In genomic region chr3:156742401-156742800, GRCh38 we compare ENCODE assay signal across 24 cellular contexts.
"Had no signal": no experiment of that assay in that cellular context is flagged by ENCODE, and none has a peak within 500 bp of the region (broad histone marks: within the 10 kb centered on the region; RNA-seq: fewer than 3 reads in every experiment).

No MANE protein-coding gene starts in this region.

- H3K27ac Mint-ChIP-seq: activated B cell treated with CpG ODN at 0.5 μM for 24 hours; activated CD4-positive, alpha-beta T cell treated with anti-CD3 and anti-CD28 coated beads, Interleukin-2, amount 10 ng/mL, durations not matched to agents 24 days and 14 days; activated CD8-positive, alpha-beta memory T cell treated with anti-CD3 and anti-CD28 coated beads, Interleukin-2, amount 10 ng/mL, durations not matched to agents 7 days and 5 days; activated naive CD4-positive, alpha-beta T cell treated with anti-CD3 and anti-CD28 coated beads, Interleukin-2, amount 50 U/mL, for 72 hours; activated T-cell treated with anti-CD3 and anti-CD28 coated beads, Interleukin-2, amount 50 U/mL, for 24 hours; activated T-helper 1 cell treated with anti-CD3 and anti-CD28 coated beads, Interleukin-12 subunit alpha, Interleukin-12 subunit beta, Interleukin-2, Interleukin-4 antibody, amounts not matched to agents 30 ng/mL and 10 ng/mL and 1 ng/mL, durations not matched to agents 14 hours and 24 hours and 36 hours; brain; T-helper 1 cell treated with Interleukin-12 subunit alpha and Interleukin-12 subunit beta and Interleukin-4 antibody, amounts not matched to agents 30 μg/mL and 1 μg/mL, for 36 hours had no signal

- H3K27ac ChIP-seq: colonic mucosa had no signal

- H3K27me3 Mint-ChIP-seq: activated B cell treated with CpG ODN at 0.5 μM for 24 hours; activated CD4-positive, alpha-beta T cell treated with anti-CD3 and anti-CD28 coated beads, Interleukin-2, amount 10 ng/mL, durations not matched to agents 24 days and 14 days; activated CD8-positive, alpha-beta memory T cell treated with anti-CD3 and anti-CD28 coated beads, Interleukin-2, amount 10 ng/mL, durations not matched to agents 7 days and 5 days; brain; central memory CD8-positive, alpha-beta T cell had no signal

- H3K36me3 Mint-ChIP-seq: brain had no signal

- H3K27me3 ChIP-seq: colonic mucosa had no signal

- DNase-seq: activated B cell treated with CpG ODN at 0.5 μM for 24 hours; activated CD4-positive, alpha-beta T cell treated with anti-CD3 and anti-CD28 coated beads for 1 hour; activated CD4-positive, alpha-beta T cell treated with anti-CD3 and anti-CD28 coated beads, Interleukin-2, amount 10 ng/mL, durations not matched to agents 24 days and 14 days; activated CD4-positive, alpha-beta T cell treated with anti-CD3 and anti-CD28 coated beads, Interleukin-2, amount 50 U/mL, for 48 hours; activated CD8-positive, alpha-beta memory T cell treated with anti-CD3 and anti-CD28 coated beads, Interleukin-2, amount 10 ng/mL, durations not matched to agents 7 days and 5 days; activated effector memory CD4-positive, alpha-beta T cell treated with anti-CD3 and anti-CD28 coated beads, Interleukin-2, amount 50 U/mL, for 16 hours; activated naive CD4-positive, alpha-beta T cell treated with Interleukin-2 at 50 U/mL for 16 hours; activated T-cell treated with anti-CD3 and anti-CD28 coated beads, Interleukin-2, amount 50 U/mL, for 24 hours; colonic mucosa; IMR-90; KBM-7; MV-4-11; NCI-H1417; NCI-H1930; NCI-H446; NCI-H524; NCI-H82; PC-3; SHP77 treated with DMSO at 0.1 percent for 48 hours had no signal

- H3K4me1 Mint-ChIP-seq: activated B cell treated with CpG ODN at 0.5 μM for 24 hours; central memory CD8-positive, alpha-beta T cell had no signal

- H3K4me3 Mint-ChIP-seq: activated B cell treated with CpG ODN at 0.5 μM for 24 hours; activated CD4-positive, alpha-beta T cell treated with anti-CD3 and anti-CD28 coated beads, Interleukin-2, amount 10 ng/mL, durations not matched to agents 24 days and 14 days; activated CD8-positive, alpha-beta memory T cell treated with anti-CD3 and anti-CD28 coated beads, Interleukin-2, amount 10 ng/mL, durations not matched to agents 7 days and 5 days; activated T-cell treated with anti-CD3 and anti-CD28 coated beads, Interleukin-2, amount 50 U/mL, for 24 hours; activated T-helper 1 cell treated with anti-CD3 and anti-CD28 coated beads, Interleukin-12 subunit alpha, Interleukin-12 subunit beta, Interleukin-2, Interleukin-4 antibody, amounts not matched to agents 30 ng/mL and 10 ng/mL and 1 ng/mL, durations not matched to agents 14 hours and 24 hours and 36 hours; brain; central memory CD8-positive, alpha-beta T cell; T-helper 1 cell treated with Interleukin-12 subunit alpha and Interleukin-12 subunit beta and Interleukin-4 antibody, amounts not matched to agents 30 μg/mL and 1 μg/mL, for 36 hours had no signal

- ATAC-seq: activated CD8-positive, alpha-beta memory T cell treated with anti-CD3 and anti-CD28 coated beads, Interleukin-2, amount 10 ng/mL, durations not matched to agents 7 days and 5 days; activated naive CD4-positive, alpha-beta T cell treated with anti-CD3 and anti-CD28 coated beads, Interleukin-2, amount 50 U/mL, for 72 hours; PC-3 had no signal

- H3K9me3 Mint-ChIP-seq: central memory CD8-positive, alpha-beta T cell had no signal

- H3K36me3 ChIP-seq: colonic mucosa had no signal

- H3K4me3 ChIP-seq: colonic mucosa had no signal

- H3K4me1 ChIP-seq: colonic mucosa had no signal
